Comparison of ENCODE assay signal across 1 cellular context in genomic region chr1:160630523-160631087, GRCh38.
TF ChIP-seq lines count a peak whose summit lies in the region.

No MANE protein-coding gene starts in this region.

TF ChIP-seq in K562, 482 proteins besides CTCF, POLR2A, EP300 and RAD21:
- no peak for TF ChIP-seq SRSF9 (IDR thresholded peaks at IDR 0.05; ENCODE audit: borderline replicate concordance, low read depth, low read length)
- TF ChIP-seq FOXA3 (CRISPR knock-in tag; conservative IDR thresholded peaks at IDR 0.05 in 1 of 2, IDR thresholded peaks at IDR 0.05 in 1 of 2) = peak in 1 of 2 experiments; percentile 67; a peak in 2 of 4 replicates
- TF ChIP-seq ETS1 (conservative IDR thresholded peaks at IDR 0.05; ENCODE audit: control insufficient read depth, low read depth, low read length) = no peak
- peak; percentile 56; the same call in 1 of the 2 replicates for TF ChIP-seq SPI1 (IDR thresholded peaks at IDR 0.05; ENCODE audit: borderline replicate concordance, low read depth, low read length)
- no peak for TF ChIP-seq ZC3H8 (IDR thresholded peaks at IDR 0.05)
- TF ChIP-seq TGIF2 (CRISPR knock-in tag; IDR thresholded peaks at IDR 0.05) = no peak
- TF ChIP-seq ZNF561 (CRISPR knock-in tag; conservative IDR thresholded peaks at IDR 0.05) = no peak
- no peak for TF ChIP-seq PBX2 (CRISPR knock-in tag; IDR thresholded peaks at IDR 0.05; ENCODE audit: low read depth)
- TF ChIP-seq PBX2 (tag; conservative IDR thresholded peaks at IDR 0.05; ENCODE audit: low read depth) = peak; percentile 82
- TF ChIP-seq MEIS2 (IDR thresholded peaks at IDR 0.05; ENCODE audit: partially characterized antibody) = peak; percentile 62
- peak; percentile 42; the same call in 1 of the 2 replicates for TF ChIP-seq PKNOX1 (IDR thresholded peaks at IDR 0.05)
